ENCODE assay signal across 9 cellular contexts in the genomic region with DNA sequence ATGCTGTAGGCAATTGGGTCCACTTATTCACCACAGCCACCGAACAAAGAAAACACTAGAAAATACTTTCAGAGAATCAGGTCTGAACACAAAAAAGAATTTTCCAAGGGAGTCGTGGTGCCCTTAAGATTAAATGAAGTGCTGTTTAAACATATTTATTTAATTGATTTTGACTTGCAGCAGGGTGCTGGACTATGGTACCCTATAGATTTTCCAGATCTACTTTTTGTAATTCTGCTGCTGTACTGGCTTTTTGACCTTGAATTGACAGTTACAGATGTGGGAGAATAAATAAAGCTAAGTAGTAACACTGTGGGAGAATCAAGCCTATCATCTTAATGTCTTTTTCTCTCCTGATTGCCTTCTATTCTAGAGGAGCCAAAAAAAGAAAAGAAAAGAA.
"Had no signal": no experiment of that assay in that cellular context is flagged by ENCODE, and none has a peak within 500 bp of the region (broad histone marks: within the 10 kb centered on the region; RNA-seq: fewer than 3 reads in every experiment).

No MANE protein-coding gene starts in this region.

- H3K27ac ChIP-seq: GM23248 had no signal

- H3K4me3 Mint-ChIP-seq: HFFc6, IgD-negative memory B cell had no signal

- FAIRE-seq: HTR-8/SVneo had no signal

- H3K4me3 ChIP-seq: GM23248, HAP-1 had no signal

- H3K4me1 Mint-ChIP-seq: IgD-negative memory B cell had no signal

- H3K36me3 ChIP-seq: HAP-1 had no signal

- ATAC-seq: HCT116 had no signal

- H3K9me3 ChIP-seq: HAP-1 had no signal

- H3K27me3 Mint-ChIP-seq: IgD-negative memory B cell had no signal

- H2AFZ ChIP-seq: GM23248 had no signal

- H3K9ac ChIP-seq: GM23248 had no signal

- H3K4me1 ChIP-seq: HAP-1 had no signal

- H3K36me3 Mint-ChIP-seq: IgD-negative memory B cell had no signal

- DNase-seq: GM23248, GOT3, H7, HFFc6, KBM-7 had no signal

- H3K27ac Mint-ChIP-seq: HFFc6, IgD-negative memory B cell had no signal
